Comparison of ENCODE assay signal across 7 cellular contexts in genomic region chr6:144585217-144585814, GRCh38.
A peak's percentile ranks its signal among the peaks of the same experiment; 100 is the strongest.
DNase-seq lines count a peak whose midpoint lies in the region; ATAC-seq, FAIRE-seq and TF ChIP-seq lines count a peak whose summit lies in the region.

No MANE protein-coding gene starts in this region.

- no peaks in the 10 kb centered on the region for H3K36me3 ChIP-seq in small intestine (ENCODE audit: control insufficient read depth in 2 of 2, insufficient read depth in 2 of 2, low read length in 2 of 2)

- WGBS in small intestine, 3 donors: 10 to 34% (median 18%) methylated on average over 3 of the region's 3 CpGs

- TF ChIP-seq POLR2A in NB4 (IDR thresholded peaks at IDR 0.05; ENCODE audit: extremely low read depth, insufficient read length): no peak

- H3K4me1 ChIP-seq in small intestine (ENCODE audit: control insufficient read depth in 2 of 2, insufficient read depth in 1 of 2, low read depth in 1 of 2, low read length in 1 of 2): no peaks in the 10 kb centered on the region

- no peak overlapping the region for H3K27ac Mint-ChIP-seq in T-helper 2 cell treated with Interferon-gamma antibody and Interleukin-4, amounts not matched to agents 5 μg/mL and 100 μg/mL, for 36 hours

- H3K9me3 Mint-ChIP-seq in T-helper 2 cell treated with Interferon-gamma antibody and Interleukin-4, amounts not matched to agents 5 μg/mL and 100 μg/mL, for 36 hours: no peaks in the 10 kb centered on the region

- peaks cover 66% of the 10 kb centered on the region for H3K4me1 Mint-ChIP-seq in T-helper 2 cell treated with Interferon-gamma antibody and Interleukin-4, amounts not matched to agents 5 μg/mL and 100 μg/mL, for 36 hours (ENCODE audit: low read depth)

- H3K4me3 ChIP-seq in GM12865 (ENCODE audit: low read depth, low read length) (no peak overlapping the region), NB4 (ENCODE audit: low read depth, low read length) (no peak overlapping the region), small intestine (ENCODE audit: low read depth in 1 of 2, low read length in 2 of 2) (no peak overlapping the region)

- no peaks in the 10 kb centered on the region for H3K27me3 ChIP-seq in small intestine (ENCODE audit: control insufficient read depth in 2 of 2, insufficient read depth in 2 of 2, low read length in 2 of 2)

- TF ChIP-seq CTCF in GM12865 (IDR thresholded peaks at IDR 0.05; ENCODE audit: insufficient read depth, low read depth, low read length, missing control alignments): peak; percentile 39
- TF ChIP-seq CTCF in NB4 (IDR thresholded peaks at IDR 0.05; ENCODE audit: low read depth, low read length): peak; percentile 68

- peak; percentile 96 for FAIRE-seq in small intestine (lab: Jason Lieb, UNC)

- H3K36me3 Mint-ChIP-seq in T-helper 2 cell treated with Interferon-gamma antibody and Interleukin-4, amounts not matched to agents 5 μg/mL and 100 μg/mL, for 36 hours (ENCODE audit: low read depth): peaks cover 41% of the 10 kb centered on the region

- ATAC-seq in GM18873 (IDR thresholded peaks at IDR 0.05; ENCODE audit: low FRiP score, unreplicated experiment): no peak

- H3K4me3 Mint-ChIP-seq in T-helper 2 cell treated with Interferon-gamma antibody and Interleukin-4, amounts not matched to agents 5 μg/mL and 100 μg/mL, for 36 hours: peak overlapping the region; percentile 64

- no peaks in the 10 kb centered on the region for H3K27me3 Mint-ChIP-seq in T-helper 2 cell treated with Interferon-gamma antibody and Interleukin-4, amounts not matched to agents 5 μg/mL and 100 μg/mL, for 36 hours (ENCODE audit: low read depth)

- no peaks in the 10 kb centered on the region for H3K9me3 ChIP-seq in small intestine (ENCODE audit: control insufficient read depth, low read depth)

- H3K27ac ChIP-seq in small intestine (ENCODE audit: low read depth in 1 of 2, low read length in 1 of 2): no peak overlapping the region

- DNase-seq in GM12865 (ENCODE audit: low read depth) (peak; percentile 30), NB4 (ENCODE audit: low read depth) (peak; percentile 64), foreskin melanocyte (peak; percentile 36), small intestine (peak; percentile 48)
- no peak for DNase-seq in T-helper 2 cell treated with Interferon-gamma antibody and Interleukin-4, amounts not matched to agents 5 μg/mL and 100 μg/mL, for 36 hours (ENCODE audit: low spot score)
- no peak for DNase-seq in activated CD8-positive, alpha-beta memory T cell treated with anti-CD3 and anti-CD28 coated beads, Interleukin-2, amount 50 U/mL, for 4 hours

Comparison
In these comparisons a context has a peak if more than half of its experiments do, and no peak if none do; other contexts are left out.
1. DNase-seq: peak in GM12865 (single experiment), NB4 (single experiment), foreskin melanocyte (single experiment) and small intestine (single experiment); none in T-helper 2 cell treated with Interferon-gamma antibody and Interleukin-4, amounts not matched to agents 5 μg/mL and 100 μg/mL, for 36 hours (single experiment) and activated CD8-positive, alpha-beta memory T cell treated with anti-CD3 and anti-CD28 coated beads, Interleukin-2, amount 50 U/mL, for 4 hours (single experiment).